Comparison of ENCODE assay signal across 10 cellular contexts in genomic region chr19:55099557-55100506, GRCh38. TPM values are rescaled to one million over a fixed set of nuclear protein-coding genes. Genes with fewer than 3 reads are reported as not detected.
DNase-seq lines count a peak whose midpoint lies in the region; ATAC-seq and TF ChIP-seq lines count a peak whose summit lies in the region.
"Had no signal": no experiment of that assay in that cellular context is flagged by ENCODE, and none has a peak within 500 bp of the region (broad histone marks: within the 10 kb centered on the region; RNA-seq: fewer than 3 reads in every experiment).

No MANE protein-coding gene starts in this region.

- no peak for ATAC-seq in GM19452 (IDR thresholded peaks at IDR 0.05; ENCODE audit: unreplicated experiment)

- H3K27ac ChIP-seq in esophagus squamous epithelium (peak overlapping the region in 3 of 4 donors; percentile 5 to 34 (median 19)), skeletal muscle tissue (ENCODE audit: low read depth, low read length) (peak overlapping the region; percentile 48)
- H3K27ac ChIP-seq: parathyroid adenoma had no signal

- H3K4me1 ChIP-seq in esophagus squamous epithelium (peaks cover 0 to 28% (median 3%) of the 10 kb centered on the region in 3 donors), skeletal muscle tissue (ENCODE audit: control insufficient read depth in 3 of 3, insufficient read depth in 3 of 3, low read length in 3 of 3) (peaks cover 6 to 20% (median 15%) of the 10 kb centered on the region in 3 donors)
- H3K4me1 ChIP-seq: parathyroid adenoma had no signal

- TF ChIP-seq CTCF in NB4 (IDR thresholded peaks at IDR 0.05; ENCODE audit: low read depth, low read length), result peak; percentile 6
- TF ChIP-seq CTCF in esophagus squamous epithelium (IDR thresholded peaks at IDR 0.05), result peak in 1 of 6 experiments; percentile 19

- H3K36me3 ChIP-seq in esophagus squamous epithelium (peaks cover 10 to 88% (median 23%) of the 10 kb centered on the region in 3 donors), skeletal muscle tissue (ENCODE audit: control insufficient read depth in 3 of 3, insufficient read depth in 3 of 3, low read length in 3 of 3) (peaks cover 33 to 42% (median 36%) of the 10 kb centered on the region in 3 donors)

- no peak for DNase-seq in NB4 (ENCODE audit: low read depth)
- DNase-seq in esophagus squamous epithelium (lab: John Stamatoyannopoulos, UW), result no peak
- DNase-seq in activated CD4-positive, alpha-beta T cell treated with anti-CD3 and anti-CD28 coated beads for 48 hours, result no peak
- DNase-seq: NCI-H748 treated with DMSO at 0.1 percent for 48 hours had no signal

- H3K9ac ChIP-seq in skeletal muscle tissue (ENCODE audit: low read depth in 1 of 3, low read length in 3 of 3), result peak overlapping the region in 2 of 3 donors; percentile 8 to 20
- H3K9ac ChIP-seq: parathyroid adenoma had no signal

- H3K9me3 ChIP-seq in esophagus squamous epithelium (peaks cover 0 to 6% (median 0%) of the 10 kb centered on the region in 3 donors), skeletal muscle tissue (ENCODE audit: control insufficient read depth in 3 of 3, low read length in 3 of 3) (no peaks in the 10 kb centered on the region)

- intact Hi-C loops in esophagus squamous epithelium (cut with DNase I), result no loop called here

- H3K4me3 ChIP-seq in NB4 (ENCODE audit: low read depth, low read length), result no peak overlapping the region
- no peak overlapping the region for H3K4me3 ChIP-seq in esophagus squamous epithelium
- peak overlapping the region in 1 of 3 donors; percentile 22 for H3K4me3 ChIP-seq in skeletal muscle tissue (ENCODE audit: low read length in 3 of 3)

- WGBS in esophagus squamous epithelium, 2 donors, result 64 to 79% methylated on average over 19 of the region's 27 CpGs

- TF ChIP-seq POLR2A in NB4 (IDR thresholded peaks at IDR 0.05; ENCODE audit: extremely low read depth, insufficient read length) (no peak), esophagus squamous epithelium (IDR thresholded peaks at IDR 0.05) (no peak)

- H3K27me3 ChIP-seq in esophagus squamous epithelium, result no peaks in the 10 kb centered on the region
- peaks cover 0 to 4% (median 0%) of the 10 kb centered on the region in 3 donors for H3K27me3 ChIP-seq in skeletal muscle tissue (ENCODE audit: control insufficient read depth in 3 of 3, insufficient read depth in 3 of 3, low read length in 3 of 3)

RNA-seq across cellular contexts. Expression of gene PPP1R12C, which starts 17.6 kb away (rescaled TPM):
- total RNA-seq in esophagus squamous epithelium (10 to 100 TPM; 35.1 to 89.1 (median 43.7) TPM), skeletal muscle tissue (24.5 TPM)

RNA-seq across cellular contexts. Expression of gene EPS8L1, which starts 24.2 kb away (rescaled TPM):
- total RNA-seq in esophagus squamous epithelium (100 to 1,000 TPM; 151 to 341 (median 286) TPM), skeletal muscle tissue (1.0 TPM)

RNA-seq across cellular contexts. Expression of gene RDH13, which starts 36.9 kb away (rescaled TPM):
- total RNA-seq in esophagus squamous epithelium, result 10 to 100 TPM; 32.2 to 68.0 (median 41.4) TPM
- 12.5 TPM for total RNA-seq in skeletal muscle tissue

RNA-seq across cellular contexts. Expression of gene TNNT1, which starts 49.2 kb away (rescaled TPM):
- total RNA-seq in esophagus squamous epithelium, result 10 to 100 TPM in 1 of 4 donors, 1 to 10 TPM in 3; 3.3 to 23.1 (median 6.2) TPM
- total RNA-seq in skeletal muscle tissue, result 540 TPM

RNA-seq across cellular contexts. Expression of gene TNNI3, which starts 57.7 kb away (rescaled TPM):
- total RNA-seq in esophagus squamous epithelium, result not detected
- 4.7 TPM for total RNA-seq in skeletal muscle tissue
- total RNA-seq: activated T-helper 2 cell treated with anti-CD3 and anti-CD28 coated beads, Interferon-gamma antibody, Interleukin-2, Interleukin-4, amounts not matched to agents 10 μg/mL and 5 μg/mL and 100 μg/mL, durations not matched to agents 14 hours and 24 hours and 36 hours; dermis microvascular lymphatic vessel endothelial cell; M059J had no signal

Comparison
In these comparisons a context has a peak if more than half of its experiments do, and no peak if none do; other contexts are left out.
1. RNA of gene EPS8L1, which starts 24.2 kb away (total RNA-seq): 151 to 341 TPM in esophagus squamous epithelium; 1.0 TPM in skeletal muscle tissue (single experiment); every median in the first group is over 10 times any median in the second.